In the genomic region with DNA sequence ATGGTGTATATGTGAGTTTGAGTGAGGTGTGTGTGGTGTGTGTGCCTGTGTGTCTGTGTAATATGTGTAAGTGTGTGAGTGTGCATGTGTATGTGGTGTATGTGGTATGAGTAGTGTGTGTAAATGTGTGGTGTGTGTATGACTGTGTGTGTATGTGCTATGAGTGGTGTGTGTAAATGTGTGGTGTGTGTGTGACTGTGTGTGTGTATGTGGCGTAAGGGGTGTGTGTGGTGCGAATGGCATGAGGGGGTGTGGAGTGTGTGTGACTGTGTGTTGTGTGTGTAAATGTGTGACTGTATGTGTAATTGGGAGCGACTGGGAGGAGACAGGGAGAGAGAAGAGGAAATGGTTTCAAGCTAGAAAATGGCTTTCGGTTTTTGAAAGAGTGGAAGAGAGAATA, we compare ENCODE assay signal across 1 cellular context.
TF ChIP-seq lines count a peak whose summit lies in the region.

No MANE protein-coding gene starts in this region.

TF ChIP-seq in K562, 482 proteins besides CTCF, POLR2A, EP300 and RAD21 (continued from another document and continues in another):
- TF ChIP-seq ZFP30 (CRISPR knock-in tag; IDR thresholded peaks at IDR 0.05; ENCODE audit: borderline replicate concordance) (no peak), HDAC2 (IDR thresholded peaks at IDR 0.05) (no peak), TRIM24 (IDR thresholded peaks at IDR 0.05) (peak; percentile 51 to 62; a peak in 2 of 4 replicates), CREM (IDR thresholded peaks at IDR 0.05; ENCODE audit: low read depth) (no peak), PPARD (CRISPR knock-in tag; IDR thresholded peaks at IDR 0.05) (no peak), PHF8 (IDR thresholded peaks at IDR 0.05; ENCODE audit: borderline replicate concordance, low read length) (no peak), PURB (CRISPR knock-in tag; IDR thresholded peaks at IDR 0.05; ENCODE audit: low read depth) (no peak), ZNF766 (CRISPR knock-in tag; conservative IDR thresholded peaks at IDR 0.05) (no peak), NR2C2 (CRISPR knock-in tag; IDR thresholded peaks at IDR 0.05) (no peak), NR2C2 (tag; IDR thresholded peaks at IDR 0.05) (no peak), ZNF57 (CRISPR knock-in tag; IDR thresholded peaks at IDR 0.05) (no peak), SRSF9 (IDR thresholded peaks at IDR 0.05; ENCODE audit: borderline replicate concordance, low read depth, low read length) (no peak), ZNF282 (CRISPR knock-in tag; IDR thresholded peaks at IDR 0.05) (no peak), BMI1 (IDR thresholded peaks at IDR 0.05; ENCODE audit: low read length) (no peak), ZNF197 (CRISPR knock-in tag; IDR thresholded peaks at IDR 0.05; ENCODE audit: low read depth) (no peak), SNIP1 (IDR thresholded peaks at IDR 0.05; ENCODE audit: low read depth) (no peak), SREBF1 (IDR thresholded peaks at IDR 0.05; ENCODE audit: borderline replicate concordance, low read depth, low read length) (no peak), TFAM (CRISPR knock-in tag; conservative IDR thresholded peaks at IDR 0.05) (no peak), ZEB2 (IDR thresholded peaks at IDR 0.05) (peak; percentile 44; the same call in 1 of the 2 replicates), HMG20B (CRISPR knock-in tag; IDR thresholded peaks at IDR 0.05) (no peak), PHF21A (IDR thresholded peaks at IDR 0.05; ENCODE audit: borderline replicate concordance, low read depth) (no peak), ELF2 (CRISPR knock-in tag; IDR thresholded peaks at IDR 0.05) (no peak), BACH1 (tag; IDR thresholded peaks at IDR 0.05) (no peak), PTBP1 (IDR thresholded peaks at IDR 0.05; ENCODE audit: low read depth, low read length) (no peak), KDM2B (CRISPR knock-in tag; IDR thresholded peaks at IDR 0.05) (no peak), SMAD3 (CRISPR knock-in tag; conservative IDR thresholded peaks at IDR 0.05) (no peak), SRSF1 (IDR thresholded peaks at IDR 0.05; ENCODE audit: low read depth, low read length) (no peak), THRAP3 (IDR thresholded peaks at IDR 0.05; ENCODE audit: borderline replicate concordance) (peak; percentile 84; the same call in 1 of the 2 replicates), RFX1 (IDR thresholded peaks at IDR 0.05) (no peak), JUN (IDR thresholded peaks at IDR 0.05; ENCODE audit: borderline replicate concordance, low read depth, low read length) (no peak), JUN (CRISPR knock-in tag; IDR thresholded peaks at IDR 0.05; ENCODE audit: borderline replicate concordance) (no peak), POLR2H (tag; IDR thresholded peaks at IDR 0.05; ENCODE audit: low read depth) (no peak), HOXB6 (CRISPR knock-in tag; IDR thresholded peaks at IDR 0.05; ENCODE audit: borderline replicate concordance) (no peak), HNRNPL (IDR thresholded peaks at IDR 0.05; ENCODE audit: low read depth, low read length) (no peak), PRPF4 (IDR thresholded peaks at IDR 0.05; ENCODE audit: insufficient read depth, low read depth, low read length, poor library complexity, severe bottlenecking) (no peak), MTF1 (CRISPR knock-in tag; IDR thresholded peaks at IDR 0.05; ENCODE audit: borderline replicate concordance) (no peak), NUFIP1 (IDR thresholded peaks at IDR 0.05; ENCODE audit: partially characterized antibody) (no peak), U2AF1 (optimal IDR thresholded peaks at IDR 0.05; ENCODE audit: low read depth, low read length) (no peak), TAF9B (IDR thresholded peaks at IDR 0.05; ENCODE audit: partially characterized antibody) (no peak), TCF7 (IDR thresholded peaks at IDR 0.05; ENCODE audit: borderline replicate concordance) (no peak), ZNF583 (CRISPR knock-in tag; IDR thresholded peaks at IDR 0.05) (no peak), CBX1 (IDR thresholded peaks at IDR 0.05; ENCODE audit: low read depth) (no peak), ZNF165 (CRISPR knock-in tag; IDR thresholded peaks at IDR 0.05; ENCODE audit: borderline replicate concordance) (no peak), NR2F6 (CRISPR knock-in tag; IDR thresholded peaks at IDR 0.05) (no peak), ZNF79 (CRISPR knock-in tag; IDR thresholded peaks at IDR 0.05; ENCODE audit: low read depth) (no peak), PHB2 (IDR thresholded peaks at IDR 0.05; ENCODE audit: low read depth) (peak; percentile 71), NFE2L1 (tag; IDR thresholded peaks at IDR 0.05; ENCODE audit: borderline replicate concordance, low read depth) (no peak), ZNF561 (CRISPR knock-in tag; conservative IDR thresholded peaks at IDR 0.05) (no peak), STAT5A (IDR thresholded peaks at IDR 0.05; ENCODE audit: borderline replicate concordance, low read length) (no peak), POLR3A (IDR thresholded peaks at IDR 0.05; ENCODE audit: borderline replicate concordance, extremely low read depth, insufficient read depth, insufficient read length) (no peak), ZNF124 (CRISPR knock-in tag; IDR thresholded peaks at IDR 0.05) (no peak), NELFE (IDR thresholded peaks at IDR 0.05; ENCODE audit: insufficient read depth, insufficient read length) (no peak), EZH2 (IDR thresholded peaks at IDR 0.05; ENCODE audit: borderline replicate concordance, low read depth, low read length) (no peak)
- TF ChIP-seq, protein P1, sequence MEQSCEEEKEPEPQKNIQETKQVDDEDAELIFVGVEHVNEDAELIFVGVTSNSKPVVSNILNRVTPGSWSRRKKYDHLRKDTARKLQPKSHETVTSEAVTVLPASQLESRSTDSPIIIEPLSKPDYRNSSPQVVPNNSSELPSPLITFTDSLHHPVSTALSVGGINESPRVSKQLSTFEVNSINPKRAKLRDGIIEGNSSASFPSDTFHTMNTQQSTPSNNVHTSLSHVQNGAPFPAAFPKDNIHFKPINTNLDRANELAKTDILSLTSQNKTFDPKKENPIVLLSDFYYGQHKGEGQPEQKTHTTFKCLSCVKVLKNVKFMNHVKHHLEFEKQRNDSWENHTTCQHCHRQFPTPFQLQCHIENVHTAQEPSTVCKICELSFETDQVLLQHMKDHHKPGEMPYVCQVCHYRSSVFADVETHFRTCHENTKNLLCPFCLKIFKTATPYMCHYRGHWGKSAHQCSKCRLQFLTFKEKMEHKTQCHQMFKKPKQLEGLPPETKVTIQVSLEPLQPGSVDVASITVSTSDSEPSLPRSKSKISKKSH (CRISPR knock-in tag; IDR thresholded peaks at IDR 0.05) = no peak
- TF ChIP-seq, protein P2, sequence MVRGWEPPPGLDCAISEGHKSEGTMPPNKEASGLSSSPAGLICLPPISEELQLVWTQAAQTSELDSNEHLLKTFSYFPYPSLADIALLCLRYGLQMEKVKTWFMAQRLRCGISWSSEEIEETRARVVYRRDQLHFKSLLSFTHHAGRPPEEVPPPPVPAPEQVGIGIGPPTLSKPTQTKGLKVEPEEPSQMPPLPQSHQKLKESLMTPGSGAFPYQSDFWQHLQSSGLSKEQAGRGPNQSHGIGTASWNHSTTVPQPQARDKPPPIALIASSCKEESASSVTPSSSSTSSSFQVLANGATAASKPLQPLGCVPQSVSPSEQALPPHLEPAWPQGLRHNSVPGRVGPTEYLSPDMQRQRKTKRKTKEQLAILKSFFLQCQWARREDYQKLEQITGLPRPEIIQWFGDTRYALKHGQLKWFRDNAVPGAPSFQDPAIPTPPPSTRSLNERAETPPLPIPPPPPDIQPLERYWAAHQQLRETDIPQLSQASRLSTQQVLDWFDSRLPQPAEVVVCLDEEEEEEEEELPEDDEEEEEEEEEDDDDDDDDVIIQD (CRISPR knock-in tag; IDR thresholded peaks at IDR 0.05) = no peak
- TF ChIP-seq, protein P3, sequence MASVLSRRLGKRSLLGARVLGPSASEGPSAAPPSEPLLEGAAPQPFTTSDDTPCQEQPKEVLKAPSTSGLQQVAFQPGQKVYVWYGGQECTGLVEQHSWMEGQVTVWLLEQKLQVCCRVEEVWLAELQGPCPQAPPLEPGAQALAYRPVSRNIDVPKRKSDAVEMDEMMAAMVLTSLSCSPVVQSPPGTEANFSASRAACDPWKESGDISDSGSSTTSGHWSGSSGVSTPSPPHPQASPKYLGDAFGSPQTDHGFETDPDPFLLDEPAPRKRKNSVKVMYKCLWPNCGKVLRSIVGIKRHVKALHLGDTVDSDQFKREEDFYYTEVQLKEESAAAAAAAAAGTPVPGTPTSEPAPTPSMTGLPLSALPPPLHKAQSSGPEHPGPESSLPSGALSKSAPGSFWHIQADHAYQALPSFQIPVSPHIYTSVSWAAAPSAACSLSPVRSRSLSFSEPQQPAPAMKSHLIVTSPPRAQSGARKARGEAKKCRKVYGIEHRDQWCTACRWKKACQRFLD (CRISPR knock-in tag; IDR thresholded peaks at IDR 0.05) = no peak
- TF ChIP-seq, protein P4, sequence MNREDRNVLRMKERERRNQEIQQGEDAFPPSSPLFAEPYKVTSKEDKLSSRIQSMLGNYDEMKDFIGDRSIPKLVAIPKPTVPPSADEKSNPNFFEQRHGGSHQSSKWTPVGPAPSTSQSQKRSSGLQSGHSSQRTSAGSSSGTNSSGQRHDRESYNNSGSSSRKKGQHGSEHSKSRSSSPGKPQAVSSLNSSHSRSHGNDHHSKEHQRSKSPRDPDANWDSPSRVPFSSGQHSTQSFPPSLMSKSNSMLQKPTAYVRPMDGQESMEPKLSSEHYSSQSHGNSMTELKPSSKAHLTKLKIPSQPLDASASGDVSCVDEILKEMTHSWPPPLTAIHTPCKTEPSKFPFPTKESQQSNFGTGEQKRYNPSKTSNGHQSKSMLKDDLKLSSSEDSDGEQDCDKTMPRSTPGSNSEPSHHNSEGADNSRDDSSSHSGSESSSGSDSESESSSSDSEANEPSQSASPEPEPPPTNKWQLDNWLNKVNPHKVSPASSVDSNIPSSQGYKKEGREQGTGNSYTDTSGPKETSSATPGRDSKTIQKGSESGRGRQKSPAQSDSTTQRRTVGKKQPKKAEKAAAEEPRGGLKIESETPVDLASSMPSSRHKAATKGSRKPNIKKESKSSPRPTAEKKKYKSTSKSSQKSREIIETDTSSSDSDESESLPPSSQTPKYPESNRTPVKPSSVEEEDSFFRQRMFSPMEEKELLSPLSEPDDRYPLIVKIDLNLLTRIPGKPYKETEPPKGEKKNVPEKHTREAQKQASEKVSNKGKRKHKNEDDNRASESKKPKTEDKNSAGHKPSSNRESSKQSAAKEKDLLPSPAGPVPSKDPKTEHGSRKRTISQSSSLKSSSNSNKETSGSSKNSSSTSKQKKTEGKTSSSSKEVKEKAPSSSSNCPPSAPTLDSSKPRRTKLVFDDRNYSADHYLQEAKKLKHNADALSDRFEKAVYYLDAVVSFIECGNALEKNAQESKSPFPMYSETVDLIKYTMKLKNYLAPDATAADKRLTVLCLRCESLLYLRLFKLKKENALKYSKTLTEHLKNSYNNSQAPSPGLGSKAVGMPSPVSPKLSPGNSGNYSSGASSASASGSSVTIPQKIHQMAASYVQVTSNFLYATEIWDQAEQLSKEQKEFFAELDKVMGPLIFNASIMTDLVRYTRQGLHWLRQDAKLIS (CRISPR knock-in tag; IDR thresholded peaks at IDR 0.05) = no peak
- TF ChIP-seq, protein P5, sequence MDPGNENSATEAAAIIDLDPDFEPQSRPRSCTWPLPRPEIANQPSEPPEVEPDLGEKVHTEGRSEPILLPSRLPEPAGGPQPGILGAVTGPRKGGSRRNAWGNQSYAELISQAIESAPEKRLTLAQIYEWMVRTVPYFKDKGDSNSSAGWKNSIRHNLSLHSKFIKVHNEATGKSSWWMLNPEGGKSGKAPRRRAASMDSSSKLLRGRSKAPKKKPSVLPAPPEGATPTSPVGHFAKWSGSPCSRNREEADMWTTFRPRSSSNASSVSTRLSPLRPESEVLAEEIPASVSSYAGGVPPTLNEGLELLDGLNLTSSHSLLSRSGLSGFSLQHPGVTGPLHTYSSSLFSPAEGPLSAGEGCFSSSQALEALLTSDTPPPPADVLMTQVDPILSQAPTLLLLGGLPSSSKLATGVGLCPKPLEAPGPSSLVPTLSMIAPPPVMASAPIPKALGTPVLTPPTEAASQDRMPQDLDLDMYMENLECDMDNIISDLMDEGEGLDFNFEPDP (CRISPR knock-in tag; IDR thresholded peaks at IDR 0.05) = no peak
- TF ChIP-seq, protein P6, sequence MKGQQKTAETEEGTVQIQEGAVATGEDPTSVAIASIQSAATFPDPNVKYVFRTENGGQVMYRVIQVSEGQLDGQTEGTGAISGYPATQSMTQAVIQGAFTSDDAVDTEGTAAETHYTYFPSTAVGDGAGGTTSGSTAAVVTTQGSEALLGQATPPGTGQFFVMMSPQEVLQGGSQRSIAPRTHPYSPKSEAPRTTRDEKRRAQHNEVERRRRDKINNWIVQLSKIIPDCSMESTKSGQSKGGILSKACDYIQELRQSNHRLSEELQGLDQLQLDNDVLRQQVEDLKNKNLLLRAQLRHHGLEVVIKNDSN (CRISPR knock-in tag; IDR thresholded peaks at IDR 0.05) = no peak
- TF ChIP-seq, protein P7, sequence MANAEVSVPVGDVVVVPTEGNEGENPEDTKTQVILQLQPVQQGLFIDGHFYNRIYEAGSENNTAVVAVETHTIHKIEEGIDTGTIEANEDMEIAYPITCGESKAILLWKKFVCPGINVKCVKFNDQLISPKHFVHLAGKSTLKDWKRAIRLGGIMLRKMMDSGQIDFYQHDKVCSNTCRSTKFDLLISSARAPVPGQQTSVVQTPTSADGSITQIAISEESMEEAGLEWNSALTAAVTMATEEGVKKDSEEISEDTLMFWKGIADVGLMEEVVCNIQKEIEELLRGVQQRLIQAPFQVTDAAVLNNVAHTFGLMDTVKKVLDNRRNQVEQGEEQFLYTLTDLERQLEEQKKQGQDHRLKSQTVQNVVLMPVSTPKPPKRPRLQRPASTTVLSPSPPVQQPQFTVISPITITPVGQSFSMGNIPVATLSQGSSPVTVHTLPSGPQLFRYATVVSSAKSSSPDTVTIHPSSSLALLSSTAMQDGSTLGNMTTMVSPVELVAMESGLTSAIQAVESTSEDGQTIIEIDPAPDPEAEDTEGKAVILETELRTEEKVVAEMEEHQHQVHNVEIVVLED (CRISPR knock-in tag; IDR thresholded peaks at IDR 0.05) = no peak
- TF ChIP-seq, protein P8, sequence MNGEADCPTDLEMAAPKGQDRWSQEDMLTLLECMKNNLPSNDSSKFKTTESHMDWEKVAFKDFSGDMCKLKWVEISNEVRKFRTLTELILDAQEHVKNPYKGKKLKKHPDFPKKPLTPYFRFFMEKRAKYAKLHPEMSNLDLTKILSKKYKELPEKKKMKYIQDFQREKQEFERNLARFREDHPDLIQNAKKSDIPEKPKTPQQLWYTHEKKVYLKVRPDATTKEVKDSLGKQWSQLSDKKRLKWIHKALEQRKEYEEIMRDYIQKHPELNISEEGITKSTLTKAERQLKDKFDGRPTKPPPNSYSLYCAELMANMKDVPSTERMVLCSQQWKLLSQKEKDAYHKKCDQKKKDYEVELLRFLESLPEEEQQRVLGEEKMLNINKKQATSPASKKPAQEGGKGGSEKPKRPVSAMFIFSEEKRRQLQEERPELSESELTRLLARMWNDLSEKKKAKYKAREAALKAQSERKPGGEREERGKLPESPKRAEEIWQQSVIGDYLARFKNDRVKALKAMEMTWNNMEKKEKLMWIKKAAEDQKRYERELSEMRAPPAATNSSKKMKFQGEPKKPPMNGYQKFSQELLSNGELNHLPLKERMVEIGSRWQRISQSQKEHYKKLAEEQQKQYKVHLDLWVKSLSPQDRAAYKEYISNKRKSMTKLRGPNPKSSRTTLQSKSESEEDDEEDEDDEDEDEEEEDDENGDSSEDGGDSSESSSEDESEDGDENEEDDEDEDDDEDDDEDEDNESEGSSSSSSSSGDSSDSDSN (IDR thresholded peaks at IDR 0.05; ENCODE audit: borderline replicate concordance in 1 of 2, low read depth in 2 of 2, low read length in 2 of 2) = no peak
- TF ChIP-seq, protein P9, sequence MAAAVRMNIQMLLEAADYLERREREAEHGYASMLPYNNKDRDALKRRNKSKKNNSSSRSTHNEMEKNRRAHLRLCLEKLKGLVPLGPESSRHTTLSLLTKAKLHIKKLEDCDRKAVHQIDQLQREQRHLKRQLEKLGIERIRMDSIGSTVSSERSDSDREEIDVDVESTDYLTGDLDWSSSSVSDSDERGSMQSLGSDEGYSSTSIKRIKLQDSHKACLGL (CRISPR knock-in tag; IDR thresholded peaks at IDR 0.05; ENCODE audit: borderline replicate concordance, poor library complexity, severe bottlenecking) = no peak
